33 cellular contexts compared by ENCODE assay signal in the genomic region with DNA sequence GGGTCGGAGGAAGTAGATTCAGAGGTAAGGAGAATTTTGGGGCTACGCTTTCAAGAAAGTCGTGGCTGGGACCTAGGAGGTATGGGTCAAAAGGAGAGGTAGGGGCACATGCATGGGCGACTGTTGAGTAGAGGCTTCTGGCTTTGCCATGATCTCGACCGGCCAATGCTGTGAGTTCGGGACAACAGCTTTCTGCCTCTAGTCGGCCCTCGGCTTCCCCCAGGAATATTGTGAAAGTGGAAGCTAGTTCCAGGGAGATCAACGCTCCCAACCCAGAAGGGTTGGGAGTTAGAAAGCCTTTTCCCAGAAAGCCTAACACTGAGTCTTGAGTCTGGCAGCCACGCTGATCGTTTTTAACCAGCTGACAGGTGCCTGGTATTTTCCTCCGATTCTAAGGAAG.
"Had no signal": no experiment of that assay in that cellular context is flagged by ENCODE, and none has a peak within 500 bp of the region (broad histone marks: within the 10 kb centered on the region; RNA-seq: fewer than 3 reads in every experiment).

No MANE protein-coding gene starts in this region.

- H3K27me3 ChIP-seq: MG63 had no signal

- H3K27ac ChIP-seq: KMS-11 had no signal

- DNase-seq: Karpas-422, Kasumi-1, KG1, MG63, MM.1S, NCI-H1048, NCI-H1092, NCI-H1092 treated with DMSO at 0.1 percent for 48 hours, NCI-H1105, NCI-H1105 treated with DMSO at 0.1 percent for 48 hours, NCI-H1417, NCI-H1417 treated with DMSO at 0.1 percent for 48 hours, NCI-H1436, NCI-H1436 treated with DMSO at 0.1 percent for 48 hours, NCI-H146, NCI-H1694, NCI-H1694 treated with DMSO at 0.1 percent for 48 hours, NCI-H187, NCI-H187 treated with DMSO at 0.1 percent for 48 hours, NCI-H1930, NCI-H2029, NCI-H2029 treated with DMSO at 0.1 percent for 48 hours, NCI-H2081, NCI-H2081 treated with DMSO at 0.1 percent for 48 hours, NCI-H2107, NCI-H2171, NCI-H2171 treated with DMSO at 0.1 percent for 48 hours, NCI-H2227 treated with DMSO at 0.1 percent for 48 hours, NCI-H226, NCI-H345, NCI-H446, NCI-H446 treated with DMSO at 0.1 percent for 48 hours had no signal

- H3K4me3 ChIP-seq: MG63 had no signal

- H3K9ac ChIP-seq: KMS-11 had no signal
